In the genomic region with DNA sequence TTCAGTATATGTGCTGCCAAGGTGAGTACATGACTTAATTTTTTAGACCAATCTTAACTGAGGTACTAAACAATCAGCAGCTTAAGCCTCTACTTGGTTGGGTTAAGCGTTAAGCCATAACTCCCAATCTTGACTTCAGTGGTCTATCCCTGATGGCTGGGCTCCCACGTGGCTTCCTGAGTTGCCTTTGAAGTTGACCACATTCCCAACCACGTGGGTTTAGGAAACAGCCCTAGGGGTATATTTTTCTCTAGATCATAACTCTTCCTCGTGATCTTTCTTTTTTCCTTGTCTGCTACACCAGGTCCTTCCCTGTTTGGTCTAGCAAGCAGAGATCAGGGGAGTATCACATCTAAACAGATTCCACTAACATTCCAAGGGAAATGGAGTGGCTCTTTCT, we compare ENCODE assay signal across 7 cellular contexts. TPM values are rescaled to one million over a fixed set of nuclear protein-coding genes. Genes with fewer than 3 reads are reported as not detected.
"Had no signal": no experiment of that assay in that cellular context is flagged by ENCODE, and none has a peak within 500 bp of the region (broad histone marks: within the 10 kb centered on the region; RNA-seq: fewer than 3 reads in every experiment).

No MANE protein-coding gene starts in this region.

- ATAC-seq: GM23338, HepG2 had no signal

- DNase-seq: H9, HCEC 1CT, KBM-7 had no signal

RNA-seq across cellular contexts. Expression of gene PIRT, which starts 20.1 kb away (rescaled TPM):
- total RNA-seq: GM23338, H1, H9, HepG2, HT1080 had no signal

RNA-seq across cellular contexts. Expression of gene TMEM238L, which starts 54.1 kb away (rescaled TPM):
- total RNA-seq: GM23338, H1, H9, HepG2, HT1080 had no signal
